In genomic region chr1:66265268-66265667, GRCh38 we compare ENCODE assay signal across 1 cellular context.
TF ChIP-seq lines count a peak whose summit lies in the region.

No MANE protein-coding gene starts in this region.

TF ChIP-seq in GM12878, 131 proteins besides CTCF, POLR2A, EP300 and RAD21:
- TF ChIP-seq CUX1 (IDR thresholded peaks at IDR 0.05; ENCODE audit: insufficient replicate concordance, low read depth, low read length): no peak
- TF ChIP-seq ASH2L (IDR thresholded peaks at IDR 0.05; ENCODE audit: borderline replicate concordance, low read depth): no peak
- TF ChIP-seq CREB1 (IDR thresholded peaks at IDR 0.05; ENCODE audit: low read depth): peak; percentile 53; the same call in 1 of the 2 replicates
- TF ChIP-seq SPI1 (IDR thresholded peaks at IDR 0.05; ENCODE audit: borderline replicate concordance, insufficient read depth, low read depth, low read length): no peak
TF ChIP-seq in GM12878: peak in this region for 1.
